ENCODE assay signal across 9 cellular contexts in the genomic region with DNA sequence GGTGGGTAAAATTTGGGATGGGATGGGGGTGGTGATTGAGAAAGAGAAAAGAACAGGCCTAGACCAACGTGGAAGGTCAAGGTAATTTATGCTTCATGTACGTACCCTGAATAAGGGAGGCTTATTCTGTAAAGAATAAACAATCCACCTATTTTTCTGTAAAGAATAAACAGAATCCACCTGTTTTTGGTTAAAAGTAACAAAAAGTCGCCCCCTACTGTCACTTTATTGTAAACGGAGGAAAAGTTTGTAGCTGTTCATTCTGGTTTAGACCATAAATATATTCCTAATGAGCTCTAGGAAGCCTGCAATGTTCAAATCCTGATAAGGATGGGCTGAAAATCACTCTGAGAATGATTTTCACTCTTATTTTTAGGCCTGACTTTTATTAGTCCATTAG. TPM values are rescaled to one million over a fixed set of nuclear protein-coding genes. Genes with fewer than 3 reads are reported as not detected.
DNase-seq lines count a peak whose midpoint lies in the region; ATAC-seq and TF ChIP-seq lines count a peak whose summit lies in the region.
"Had no signal": no experiment of that assay in that cellular context is flagged by ENCODE, and none has a peak within 500 bp of the region (broad histone marks: within the 10 kb centered on the region; RNA-seq: fewer than 3 reads in every experiment).

No MANE protein-coding gene starts in this region.

- no peaks in the 10 kb centered on the region for H3K9me3 Mint-ChIP-seq in stimulated activated naive CD8-positive, alpha-beta T cell treated with anti-CD3 and anti-CD28 coated beads, Interleukin-15, amount 100 ng/mL, for 72 hours
- H3K9me3 Mint-ChIP-seq: T-helper 1 cell treated with Interleukin-12 subunit alpha and Interleukin-12 subunit beta and Interleukin-4 antibody, amounts not matched to agents 30 μg/mL and 1 μg/mL, for 36 hours had no signal

- H3K4me2 ChIP-seq in neural cell (ENCODE audit: low read length): no peak overlapping the region

- no peak overlapping the region for H3K27ac Mint-ChIP-seq in stimulated activated naive CD8-positive, alpha-beta T cell treated with anti-CD3 and anti-CD28 coated beads, Interleukin-15, amount 100 ng/mL, for 72 hours
- H3K27ac Mint-ChIP-seq: T-helper 1 cell treated with Interleukin-12 subunit alpha and Interleukin-12 subunit beta and Interleukin-4 antibody, amounts not matched to agents 30 μg/mL and 1 μg/mL, for 36 hours had no signal

- H3K27ac ChIP-seq in neural cell (ENCODE audit: low read length): no peak overlapping the region

- no peaks in the 10 kb centered on the region for H3K27me3 ChIP-seq in neural cell (ENCODE audit: insufficient read depth, low read depth, low read length)

- no peaks in the 10 kb centered on the region for H3K9me3 ChIP-seq in neural cell (ENCODE audit: low read length)

- TF ChIP-seq CTCF in choroid plexus epithelial cell (conservative IDR thresholded peaks at IDR 0.05; ENCODE audit: low read depth, low read length) (peak; percentile 48), neural cell (IDR thresholded peaks at IDR 0.05; ENCODE audit: poor library complexity, severe bottlenecking) (peak; percentile 39)

- peaks cover 8% of the 10 kb centered on the region for H3K4me1 Mint-ChIP-seq in stimulated activated naive CD8-positive, alpha-beta T cell treated with anti-CD3 and anti-CD28 coated beads, Interleukin-15, amount 100 ng/mL, for 72 hours

- no peak overlapping the region for H2AFZ ChIP-seq in neural cell (ENCODE audit: low read depth, low read length)

- no peaks in the 10 kb centered on the region for H4K20me1 ChIP-seq in neural cell (ENCODE audit: insufficient read depth)

- no peaks in the 10 kb centered on the region for H3F3A ChIP-seq in neural cell (ENCODE audit: insufficient read depth, low read length, poor library complexity, severe bottlenecking)

- no peaks in the 10 kb centered on the region for H3K27me3 Mint-ChIP-seq in stimulated activated naive CD8-positive, alpha-beta T cell treated with anti-CD3 and anti-CD28 coated beads, Interleukin-15, amount 100 ng/mL, for 72 hours

- no peaks in the 10 kb centered on the region for H3K9me2 ChIP-seq in neural cell (ENCODE audit: insufficient read depth, low read length)

- TF ChIP-seq EP300 in neural cell (conservative IDR thresholded peaks at IDR 0.05; ENCODE audit: poor library complexity, severe bottlenecking): no peak

- DNase-seq in EH (ENCODE audit: low read depth) (peak; percentile 29), LoVo (ENCODE audit: low spot score) (peak; percentile 20), choroid plexus epithelial cell (ENCODE audit: low read depth) (peak; percentile 49), HuH-7.5 (ENCODE audit: low spot score) (no peak)
- DNase-seq in effector CD8-positive, alpha-beta T cell (lab: John Stamatoyannopoulos, UW): no peak
- no peak for DNase-seq in stimulated activated naive CD8-positive, alpha-beta T cell treated with anti-CD3 and anti-CD28 coated beads, Interleukin-15, amount 100 ng/mL, for 72 hours
- no peak for DNase-seq in central memory CD4-positive, alpha-beta T cell

- TF ChIP-seq RAD21 in neural cell (conservative IDR thresholded peaks at IDR 0.05): no peak

- no peak overlapping the region for H3K4me3 Mint-ChIP-seq in stimulated activated naive CD8-positive, alpha-beta T cell treated with anti-CD3 and anti-CD28 coated beads, Interleukin-15, amount 100 ng/mL, for 72 hours
- H3K4me3 Mint-ChIP-seq: T-helper 1 cell treated with Interleukin-12 subunit alpha and Interleukin-12 subunit beta and Interleukin-4 antibody, amounts not matched to agents 30 μg/mL and 1 μg/mL, for 36 hours had no signal

- ATAC-seq in stimulated activated naive CD8-positive, alpha-beta T cell treated with anti-CD3 and anti-CD28 coated beads, Interleukin-15, amount 100 ng/mL, for 72 hours: no peak

- no peak overlapping the region for H3K9ac ChIP-seq in neural cell (ENCODE audit: low read length)

- H3K4me3 ChIP-seq in choroid plexus epithelial cell (ENCODE audit: low read depth, low read length) (no peak overlapping the region), neural cell (ENCODE audit: low read length) (no peak overlapping the region)

- no peaks in the 10 kb centered on the region for H3K36me3 ChIP-seq in neural cell (ENCODE audit: insufficient read depth, low read length)

- H3K79me2 ChIP-seq in neural cell (replicated peaks; ENCODE audit: insufficient read depth, low read length): no peaks in the 10 kb centered on the region

TF ChIP-seq in neural cell, 6 proteins besides CTCF, POLR2A, EP300 and RAD21:
- TF ChIP-seq EZH2 (IDR thresholded peaks at IDR 0.05; ENCODE audit: borderline replicate concordance, insufficient read depth, low read length, poor library complexity, severe bottlenecking): no peak
- TF ChIP-seq SMC3 (conservative IDR thresholded peaks at IDR 0.05; ENCODE audit: poor library complexity): no peak
- TF ChIP-seq MXI1 (conservative IDR thresholded peaks at IDR 0.05; ENCODE audit: poor library complexity, severe bottlenecking): no peak
- no peak for TF ChIP-seq TAF1 (IDR thresholded peaks at IDR 0.05; ENCODE audit: low read depth)
- TF ChIP-seq, protein P1, sequence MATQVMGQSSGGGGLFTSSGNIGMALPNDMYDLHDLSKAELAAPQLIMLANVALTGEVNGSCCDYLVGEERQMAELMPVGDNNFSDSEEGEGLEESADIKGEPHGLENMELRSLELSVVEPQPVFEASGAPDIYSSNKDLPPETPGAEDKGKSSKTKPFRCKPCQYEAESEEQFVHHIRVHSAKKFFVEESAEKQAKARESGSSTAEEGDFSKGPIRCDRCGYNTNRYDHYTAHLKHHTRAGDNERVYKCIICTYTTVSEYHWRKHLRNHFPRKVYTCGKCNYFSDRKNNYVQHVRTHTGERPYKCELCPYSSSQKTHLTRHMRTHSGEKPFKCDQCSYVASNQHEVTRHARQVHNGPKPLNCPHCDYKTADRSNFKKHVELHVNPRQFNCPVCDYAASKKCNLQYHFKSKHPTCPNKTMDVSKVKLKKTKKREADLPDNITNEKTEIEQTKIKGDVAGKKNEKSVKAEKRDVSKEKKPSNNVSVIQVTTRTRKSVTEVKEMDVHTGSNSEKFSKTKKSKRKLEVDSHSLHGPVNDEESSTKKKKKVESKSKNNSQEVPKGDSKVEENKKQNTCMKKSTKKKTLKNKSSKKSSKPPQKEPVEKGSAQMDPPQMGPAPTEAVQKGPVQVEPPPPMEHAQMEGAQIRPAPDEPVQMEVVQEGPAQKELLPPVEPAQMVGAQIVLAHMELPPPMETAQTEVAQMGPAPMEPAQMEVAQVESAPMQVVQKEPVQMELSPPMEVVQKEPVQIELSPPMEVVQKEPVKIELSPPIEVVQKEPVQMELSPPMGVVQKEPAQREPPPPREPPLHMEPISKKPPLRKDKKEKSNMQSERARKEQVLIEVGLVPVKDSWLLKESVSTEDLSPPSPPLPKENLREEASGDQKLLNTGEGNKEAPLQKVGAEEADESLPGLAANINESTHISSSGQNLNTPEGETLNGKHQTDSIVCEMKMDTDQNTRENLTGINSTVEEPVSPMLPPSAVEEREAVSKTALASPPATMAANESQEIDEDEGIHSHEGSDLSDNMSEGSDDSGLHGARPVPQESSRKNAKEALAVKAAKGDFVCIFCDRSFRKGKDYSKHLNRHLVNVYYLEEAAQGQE (IDR thresholded peaks at IDR 0.05; ENCODE audit: borderline replicate concordance): no peak
- TF ChIP-seq POLR2AphosphoS5 (IDR thresholded peaks at IDR 0.05): no peak

RNA-seq across cellular contexts. Expression of a gene that starts 23.5 kb away (rescaled TPM):
- polyA plus RNA-seq in neural cell: not detected in 2 replicates
- polyA minus RNA-seq in neural cell: not detected in 2 replicates

RNA-seq across cellular contexts. Expression of a gene that starts 24.1 kb away (rescaled TPM):
- 179 and 184 TPM in 2 replicates for polyA plus RNA-seq in neural cell
- polyA minus RNA-seq in neural cell: 170 and 184 TPM in 2 replicates

Comparison
In these comparisons a context has a peak if more than half of its experiments do, and no peak if none do; other contexts are left out.
1. DNase-seq: peak in EH (single experiment), LoVo (single experiment) and choroid plexus epithelial cell (single experiment); none in effector CD8-positive, alpha-beta T cell (single experiment), stimulated activated naive CD8-positive, alpha-beta T cell treated with anti-CD3 and anti-CD28 coated beads, Interleukin-15, amount 100 ng/mL, for 72 hours (0 of 2), HuH-7.5 (single experiment) and central memory CD4-positive, alpha-beta T cell (single experiment).